In the genomic region with DNA sequence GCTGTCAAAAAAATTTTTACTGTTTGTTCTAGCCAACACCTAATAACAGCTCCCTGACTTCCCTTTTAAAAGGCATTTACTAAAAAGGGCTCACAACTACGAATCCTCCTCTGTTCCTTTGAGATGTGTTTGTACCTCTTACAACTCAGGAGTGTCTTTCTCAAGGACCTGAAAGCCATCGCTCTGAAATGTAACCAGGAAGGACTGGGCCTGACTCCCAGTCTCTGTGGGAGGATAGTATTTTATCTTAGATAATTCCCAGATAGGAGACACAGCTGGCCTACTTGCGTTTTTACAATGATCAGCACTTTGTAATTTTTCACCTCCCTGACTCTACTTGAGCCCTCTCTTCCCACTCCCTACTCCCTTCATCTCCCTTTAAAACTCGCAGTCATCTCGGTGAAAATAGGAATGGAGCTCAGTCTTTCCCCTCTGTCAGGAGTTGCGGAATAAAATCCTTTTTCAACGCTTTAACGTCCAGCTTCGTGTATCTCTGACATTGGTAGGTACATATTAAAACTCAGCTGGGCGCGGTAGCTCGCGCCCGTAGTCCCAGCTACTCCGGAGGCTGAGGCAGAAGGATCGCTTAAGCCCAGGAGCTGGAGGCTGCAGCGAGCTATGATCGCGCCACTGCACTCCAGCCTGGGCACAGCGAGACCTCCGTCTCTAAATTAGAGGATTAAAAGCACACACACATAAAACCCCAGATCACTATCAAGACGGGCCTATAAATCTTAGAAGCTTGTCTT, we compare ENCODE assay signal across 1 cellular context.
TF ChIP-seq lines count a peak whose summit lies in the region.

No MANE protein-coding gene starts in this region.

TF ChIP-seq in K562, 482 proteins besides CTCF, POLR2A, EP300 and RAD21 (continues in another document):
- TF ChIP-seq RBM25 (IDR thresholded peaks at IDR 0.05; ENCODE audit: low read depth, low read length, severe bottlenecking) (peak; percentile 38), MEIS2 (IDR thresholded peaks at IDR 0.05; ENCODE audit: partially characterized antibody) (peak; percentile 43), SPI1 (IDR thresholded peaks at IDR 0.05; ENCODE audit: borderline replicate concordance, low read depth, low read length) (no peak), L3MBTL2 (IDR thresholded peaks at IDR 0.05) (peak; percentile 39; the same call in 1 of the 2 replicates), ZNF316 (IDR thresholded peaks at IDR 0.05) (peak; percentile 93), HNRNPLL (IDR thresholded peaks at IDR 0.05; ENCODE audit: low read depth, low read length, poor library complexity, severe bottlenecking) (no peak), HDAC1 (IDR thresholded peaks at IDR 0.05) (peak in 1 of 2 experiments; percentile 18; a peak in 1 of 4 replicates), C11orf30 (IDR thresholded peaks at IDR 0.05; ENCODE audit: low read depth) (peak; percentile 87), ETS2 (tag; IDR thresholded peaks at IDR 0.05; ENCODE audit: borderline replicate concordance, poor library complexity, severe bottlenecking) (no peak), MED1 (CRISPR knock-in tag; IDR thresholded peaks at IDR 0.05; ENCODE audit: borderline replicate concordance) (no peak), MAFF (IDR thresholded peaks at IDR 0.05; ENCODE audit: low read length) (peak; percentile 59; the same call in 1 of the 2 replicates), NCOR1 (IDR thresholded peaks at IDR 0.05) (0 out of 2 replicates have a peak, but pooled peaks have one; percentile 5), ELF1 (tag; IDR thresholded peaks at IDR 0.05) (peak; percentile 59), ELF2 (CRISPR knock-in tag; IDR thresholded peaks at IDR 0.05) (no peak), MAFK (IDR thresholded peaks at IDR 0.05; ENCODE audit: low read length) (peak; percentile 50), BCOR (IDR thresholded peaks at IDR 0.05) (peak; percentile 35; the same call in 1 of the 2 replicates), YY1 (IDR thresholded peaks at IDR 0.05; ENCODE audit: borderline replicate concordance in 1 of 3, control insufficient read depth in 1 of 3, extremely low read depth in 1 of 3, insufficient read depth in 3 of 3, insufficient read length in 1 of 3, insufficient replicate concordance in 2 of 3, low read depth in 1 of 3, low read length in 2 of 3) (peak in 1 of 3 experiments; percentile 12), ILF3 (IDR thresholded peaks at IDR 0.05; ENCODE audit: borderline replicate concordance) (no peak), FOXJ2 (tag; IDR thresholded peaks at IDR 0.05) (0 out of 2 replicates have a peak, but pooled peaks have one; percentile 5), HDAC8 (tag; IDR thresholded peaks at IDR 0.05) (no peak), ZNF124 (CRISPR knock-in tag; IDR thresholded peaks at IDR 0.05) (no peak), MAZ (CRISPR knock-in tag; conservative IDR thresholded peaks at IDR 0.05 in 1 of 2, IDR thresholded peaks at IDR 0.05 in 1 of 2) (peak in 1 of 2 experiments; percentile 24; a peak in 1 of 4 replicates), MTA3 (IDR thresholded peaks at IDR 0.05; ENCODE audit: borderline replicate concordance) (0 out of 2 replicates have a peak, but pooled peaks have one; percentile 22), JUN (IDR thresholded peaks at IDR 0.05; ENCODE audit: borderline replicate concordance, low read depth, low read length) (no peak), JUN (CRISPR knock-in tag; IDR thresholded peaks at IDR 0.05; ENCODE audit: borderline replicate concordance) (no peak), RNF2 (IDR thresholded peaks at IDR 0.05) (no peak), MYC (IDR thresholded peaks at IDR 0.05; ENCODE audit: low read depth, low read length) (no peak), MYC (CRISPR knock-in tag; IDR thresholded peaks at IDR 0.05; ENCODE audit: borderline replicate concordance, low read depth) (0 out of 2 replicates have a peak, but pooled peaks have one; percentile 34)
- TF ChIP-seq, protein P1, sequence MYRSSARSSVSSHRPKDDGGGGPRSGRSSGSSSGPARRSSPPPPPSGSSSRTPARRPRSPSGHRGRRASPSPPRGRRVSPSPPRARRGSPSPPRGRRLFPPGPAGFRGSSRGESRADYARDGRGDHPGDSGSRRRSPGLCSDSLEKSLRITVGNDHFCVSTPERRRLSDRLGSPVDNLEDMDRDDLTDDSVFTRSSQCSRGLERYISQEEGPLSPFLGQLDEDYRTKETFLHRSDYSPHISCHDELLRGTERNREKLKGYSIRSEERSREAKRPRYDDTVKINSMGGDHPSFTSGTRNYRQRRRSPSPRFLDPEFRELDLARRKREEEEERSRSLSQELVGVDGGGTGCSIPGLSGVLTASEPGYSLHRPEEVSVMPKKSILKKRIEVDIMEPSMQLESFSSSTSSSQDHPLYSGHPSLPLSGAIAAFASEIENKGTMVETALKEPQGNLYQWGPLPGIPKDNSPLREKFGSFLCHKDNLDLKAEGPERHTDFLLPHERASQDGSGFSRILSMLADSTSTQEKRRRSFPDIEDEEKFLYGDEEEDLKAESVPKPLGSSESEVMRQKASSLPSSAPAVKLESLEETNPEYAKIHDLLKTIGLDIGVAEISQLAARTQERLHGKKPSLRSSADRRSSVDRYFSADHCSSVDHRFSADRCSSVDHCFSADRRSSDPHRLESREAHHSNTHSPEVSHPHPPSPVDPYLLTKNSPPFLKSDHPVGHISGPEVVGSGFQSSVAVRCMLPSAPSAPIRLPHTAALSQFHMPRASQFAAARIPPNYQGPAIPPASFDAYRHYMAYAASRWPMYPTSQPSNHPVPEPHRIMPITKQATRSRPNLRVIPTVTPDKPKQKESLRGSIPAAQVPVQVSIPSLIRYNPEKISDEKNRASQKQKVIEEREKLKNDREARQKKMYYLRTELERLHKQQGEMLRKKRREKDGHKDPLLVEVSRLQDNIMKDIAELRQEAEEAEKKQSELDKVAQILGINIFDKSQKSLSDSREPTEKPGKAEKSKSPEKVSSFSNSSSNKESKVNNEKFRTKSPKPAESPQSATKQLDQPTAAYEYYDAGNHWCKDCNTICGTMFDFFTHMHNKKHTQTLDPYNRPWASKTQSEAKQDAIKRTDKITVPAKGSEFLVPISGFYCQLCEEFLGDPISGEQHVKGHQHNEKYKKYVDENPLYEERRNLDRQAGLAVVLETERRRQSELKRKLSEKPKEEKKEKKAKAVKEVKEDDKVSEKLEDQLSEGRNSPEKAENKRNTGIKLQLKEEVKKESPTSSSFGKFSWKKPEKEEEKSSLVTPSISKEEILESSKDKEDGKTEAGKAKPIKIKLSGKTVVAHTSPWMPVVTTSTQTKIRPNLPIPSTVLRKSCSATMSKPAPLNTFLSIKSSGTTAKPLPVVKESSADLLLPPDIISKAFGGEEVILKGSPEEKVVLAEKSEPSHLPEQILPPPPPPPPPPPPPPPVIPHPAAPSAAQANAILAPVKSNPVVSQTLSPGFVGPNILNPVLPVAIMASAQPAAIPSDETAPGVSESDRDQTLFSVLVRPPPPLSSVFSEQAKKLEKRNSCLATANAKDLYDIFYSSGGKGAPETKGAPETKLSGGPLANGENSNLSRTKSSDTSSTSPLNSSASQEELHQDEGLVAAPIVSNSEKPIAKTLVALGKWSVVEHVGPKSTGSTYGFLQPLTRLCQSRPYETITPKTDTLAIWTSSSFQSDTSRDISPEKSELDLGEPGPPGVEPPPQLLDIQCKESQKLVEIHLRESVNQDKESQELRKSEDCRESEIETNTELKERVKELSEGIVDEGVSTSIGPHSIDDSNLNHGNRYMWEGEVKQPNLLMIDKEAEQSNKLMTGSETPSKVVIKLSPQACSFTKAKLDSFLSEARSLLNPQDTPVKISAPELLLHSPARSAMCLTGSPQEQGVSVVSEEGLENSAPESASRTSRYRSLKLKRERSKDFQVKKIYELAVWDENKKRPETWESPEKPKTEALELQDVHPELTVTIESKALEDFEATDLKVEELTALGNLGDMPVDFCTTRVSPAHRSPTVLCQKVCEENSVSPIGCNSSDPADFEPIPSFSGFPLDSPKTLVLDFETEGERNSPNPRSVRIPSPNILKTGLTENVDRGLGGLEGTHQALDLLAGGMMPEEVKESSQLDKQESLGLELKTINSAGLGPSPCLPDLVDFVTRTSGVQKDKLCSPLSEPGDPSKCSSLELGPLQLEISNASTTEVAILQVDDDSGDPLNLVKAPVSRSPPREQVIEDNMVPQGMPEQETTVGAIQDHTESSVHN (IDR thresholded peaks at IDR 0.05; ENCODE audit: borderline replicate concordance in 1 of 2, low read depth in 1 of 2): peak in 1 of 2 experiments; percentile 52; a peak in 1 of 4 replicates
- TF ChIP-seq, protein P2, sequence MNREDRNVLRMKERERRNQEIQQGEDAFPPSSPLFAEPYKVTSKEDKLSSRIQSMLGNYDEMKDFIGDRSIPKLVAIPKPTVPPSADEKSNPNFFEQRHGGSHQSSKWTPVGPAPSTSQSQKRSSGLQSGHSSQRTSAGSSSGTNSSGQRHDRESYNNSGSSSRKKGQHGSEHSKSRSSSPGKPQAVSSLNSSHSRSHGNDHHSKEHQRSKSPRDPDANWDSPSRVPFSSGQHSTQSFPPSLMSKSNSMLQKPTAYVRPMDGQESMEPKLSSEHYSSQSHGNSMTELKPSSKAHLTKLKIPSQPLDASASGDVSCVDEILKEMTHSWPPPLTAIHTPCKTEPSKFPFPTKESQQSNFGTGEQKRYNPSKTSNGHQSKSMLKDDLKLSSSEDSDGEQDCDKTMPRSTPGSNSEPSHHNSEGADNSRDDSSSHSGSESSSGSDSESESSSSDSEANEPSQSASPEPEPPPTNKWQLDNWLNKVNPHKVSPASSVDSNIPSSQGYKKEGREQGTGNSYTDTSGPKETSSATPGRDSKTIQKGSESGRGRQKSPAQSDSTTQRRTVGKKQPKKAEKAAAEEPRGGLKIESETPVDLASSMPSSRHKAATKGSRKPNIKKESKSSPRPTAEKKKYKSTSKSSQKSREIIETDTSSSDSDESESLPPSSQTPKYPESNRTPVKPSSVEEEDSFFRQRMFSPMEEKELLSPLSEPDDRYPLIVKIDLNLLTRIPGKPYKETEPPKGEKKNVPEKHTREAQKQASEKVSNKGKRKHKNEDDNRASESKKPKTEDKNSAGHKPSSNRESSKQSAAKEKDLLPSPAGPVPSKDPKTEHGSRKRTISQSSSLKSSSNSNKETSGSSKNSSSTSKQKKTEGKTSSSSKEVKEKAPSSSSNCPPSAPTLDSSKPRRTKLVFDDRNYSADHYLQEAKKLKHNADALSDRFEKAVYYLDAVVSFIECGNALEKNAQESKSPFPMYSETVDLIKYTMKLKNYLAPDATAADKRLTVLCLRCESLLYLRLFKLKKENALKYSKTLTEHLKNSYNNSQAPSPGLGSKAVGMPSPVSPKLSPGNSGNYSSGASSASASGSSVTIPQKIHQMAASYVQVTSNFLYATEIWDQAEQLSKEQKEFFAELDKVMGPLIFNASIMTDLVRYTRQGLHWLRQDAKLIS (CRISPR knock-in tag; IDR thresholded peaks at IDR 0.05): no peak
- TF ChIP-seq, protein P3, sequence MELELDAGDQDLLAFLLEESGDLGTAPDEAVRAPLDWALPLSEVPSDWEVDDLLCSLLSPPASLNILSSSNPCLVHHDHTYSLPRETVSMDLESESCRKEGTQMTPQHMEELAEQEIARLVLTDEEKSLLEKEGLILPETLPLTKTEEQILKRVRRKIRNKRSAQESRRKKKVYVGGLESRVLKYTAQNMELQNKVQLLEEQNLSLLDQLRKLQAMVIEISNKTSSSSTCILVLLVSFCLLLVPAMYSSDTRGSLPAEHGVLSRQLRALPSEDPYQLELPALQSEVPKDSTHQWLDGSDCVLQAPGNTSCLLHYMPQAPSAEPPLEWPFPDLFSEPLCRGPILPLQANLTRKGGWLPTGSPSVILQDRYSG (tag; conservative IDR thresholded peaks at IDR 0.05; ENCODE audit: low read depth): 0 out of 2 replicates have a peak, but pooled peaks have one; percentile 40
- TF ChIP-seq, protein P4, sequence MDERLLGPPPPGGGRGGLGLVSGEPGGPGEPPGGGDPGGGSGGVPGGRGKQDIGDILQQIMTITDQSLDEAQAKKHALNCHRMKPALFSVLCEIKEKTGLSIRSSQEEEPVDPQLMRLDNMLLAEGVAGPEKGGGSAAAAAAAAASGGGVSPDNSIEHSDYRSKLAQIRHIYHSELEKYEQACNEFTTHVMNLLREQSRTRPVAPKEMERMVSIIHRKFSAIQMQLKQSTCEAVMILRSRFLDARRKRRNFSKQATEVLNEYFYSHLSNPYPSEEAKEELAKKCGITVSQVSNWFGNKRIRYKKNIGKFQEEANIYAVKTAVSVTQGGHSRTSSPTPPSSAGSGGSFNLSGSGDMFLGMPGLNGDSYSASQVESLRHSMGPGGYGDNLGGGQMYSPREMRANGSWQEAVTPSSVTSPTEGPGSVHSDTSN (CRISPR knock-in tag; IDR thresholded peaks at IDR 0.05; ENCODE audit: low read depth): no peak
- TF ChIP-seq, protein P4 (tag; conservative IDR thresholded peaks at IDR 0.05; ENCODE audit: low read depth): 0 out of 2 replicates have a peak, but pooled peaks have one; percentile 29
- TF ChIP-seq, protein P5, sequence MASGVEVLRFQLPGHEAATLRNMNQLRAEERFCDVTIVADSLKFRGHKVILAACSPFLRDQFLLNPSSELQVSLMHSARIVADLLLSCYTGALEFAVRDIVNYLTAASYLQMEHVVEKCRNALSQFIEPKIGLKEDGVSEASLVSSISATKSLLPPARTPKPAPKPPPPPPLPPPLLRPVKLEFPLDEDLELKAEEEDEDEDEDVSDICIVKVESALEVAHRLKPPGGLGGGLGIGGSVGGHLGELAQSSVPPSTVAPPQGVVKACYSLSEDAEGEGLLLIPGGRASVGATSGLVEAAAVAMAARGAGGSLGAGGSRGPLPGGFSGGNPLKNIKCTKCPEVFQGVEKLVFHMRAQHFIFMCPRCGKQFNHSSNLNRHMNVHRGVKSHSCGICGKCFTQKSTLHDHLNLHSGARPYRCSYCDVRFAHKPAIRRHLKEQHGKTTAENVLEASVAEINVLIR (CRISPR knock-in tag; IDR thresholded peaks at IDR 0.05): no peak
- TF ChIP-seq, protein P6, sequence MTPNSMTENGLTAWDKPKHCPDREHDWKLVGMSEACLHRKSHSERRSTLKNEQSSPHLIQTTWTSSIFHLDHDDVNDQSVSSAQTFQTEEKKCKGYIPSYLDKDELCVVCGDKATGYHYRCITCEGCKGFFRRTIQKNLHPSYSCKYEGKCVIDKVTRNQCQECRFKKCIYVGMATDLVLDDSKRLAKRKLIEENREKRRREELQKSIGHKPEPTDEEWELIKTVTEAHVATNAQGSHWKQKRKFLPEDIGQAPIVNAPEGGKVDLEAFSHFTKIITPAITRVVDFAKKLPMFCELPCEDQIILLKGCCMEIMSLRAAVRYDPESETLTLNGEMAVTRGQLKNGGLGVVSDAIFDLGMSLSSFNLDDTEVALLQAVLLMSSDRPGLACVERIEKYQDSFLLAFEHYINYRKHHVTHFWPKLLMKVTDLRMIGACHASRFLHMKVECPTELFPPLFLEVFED (CRISPR knock-in tag; conservative IDR thresholded peaks at IDR 0.05): no peak
- TF ChIP-seq, protein P7, sequence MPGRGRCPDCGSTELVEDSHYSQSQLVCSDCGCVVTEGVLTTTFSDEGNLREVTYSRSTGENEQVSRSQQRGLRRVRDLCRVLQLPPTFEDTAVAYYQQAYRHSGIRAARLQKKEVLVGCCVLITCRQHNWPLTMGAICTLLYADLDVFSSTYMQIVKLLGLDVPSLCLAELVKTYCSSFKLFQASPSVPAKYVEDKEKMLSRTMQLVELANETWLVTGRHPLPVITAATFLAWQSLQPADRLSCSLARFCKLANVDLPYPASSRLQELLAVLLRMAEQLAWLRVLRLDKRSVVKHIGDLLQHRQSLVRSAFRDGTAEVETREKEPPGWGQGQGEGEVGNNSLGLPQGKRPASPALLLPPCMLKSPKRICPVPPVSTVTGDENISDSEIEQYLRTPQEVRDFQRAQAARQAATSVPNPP (IDR thresholded peaks at IDR 0.05; ENCODE audit: borderline replicate concordance, insufficient read depth, insufficient read length): no peak
